ENCODE assay signal across 17 cellular contexts in the genomic region with DNA sequence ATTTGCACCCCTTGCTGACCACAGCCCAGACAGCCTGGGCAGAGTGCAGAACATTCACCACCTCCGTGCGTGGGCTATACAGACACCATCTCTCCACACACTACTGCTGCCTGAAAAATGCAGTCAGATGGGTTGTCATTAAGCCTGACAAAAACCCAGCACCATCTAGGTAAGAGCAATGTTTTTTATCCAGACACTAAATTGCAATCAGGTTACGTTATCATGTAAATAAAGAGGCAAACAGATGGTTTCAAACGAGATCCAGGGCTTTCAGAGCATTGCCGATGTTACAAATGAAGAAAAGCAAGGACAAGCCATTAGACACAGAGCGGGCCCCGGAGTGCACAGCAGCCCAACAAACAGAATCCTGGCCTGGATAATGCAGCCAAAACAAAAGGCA.
"Had no signal": no experiment of that assay in that cellular context is flagged by ENCODE, and none has a peak within 500 bp of the region (broad histone marks: within the 10 kb centered on the region; RNA-seq: fewer than 3 reads in every experiment).

No MANE protein-coding gene starts in this region.

- H3K4me3 Mint-ChIP-seq: endodermal cell; naive thymus-derived CD4-positive, alpha-beta T cell; nephron progenitor cell; stimulated activated naive B cell treated with anti-CD40 and anti-IgM and Interleukin-4, amounts not matched to agents 10 μg/mL and 1 μg/mL and 100 μg/mL, for 72 hours; stimulated activated naive CD8-positive, alpha-beta T cell treated with anti-CD3 and anti-CD28 coated beads, Interleukin-15, amount 100 ng/mL, for 72 hours had no signal

- DNase-seq: effector CD4-positive, alpha-beta T cell; endodermal cell; erythroblast; heart left ventricle; hippocampal formation; naive thymus-derived CD4-positive, alpha-beta T cell; nephron progenitor cell; sigmoid colon; stimulated activated CD4-positive, alpha-beta T cell treated with anti-CD3 and anti-CD28 coated beads, Interleukin-2, amount 100 ng/mL, for 24 hours; stimulated activated CD4-positive, alpha-beta T cell treated with anti-CD3 and anti-CD28 coated beads, Interleukin-4, amount 100 ng/mL, for 4 hours; stimulated activated naive B cell treated with anti-CD40 and anti-IgM and Interleukin-4, amounts not matched to agents 10 μg/mL and 1 μg/mL and 100 μg/mL, for 72 hours; stimulated activated naive CD8-positive, alpha-beta T cell treated with anti-CD3 and anti-CD28 coated beads, Interleukin-15, amount 100 ng/mL, for 72 hours; testis had no signal

- H3K36me3 ChIP-seq: heart left ventricle, right atrium auricular region, sigmoid colon, tibial nerve had no signal

- H3K27ac Mint-ChIP-seq: endodermal cell; naive thymus-derived CD4-positive, alpha-beta T cell; stimulated activated naive B cell treated with anti-CD40 and anti-IgM and Interleukin-4, amounts not matched to agents 10 μg/mL and 1 μg/mL and 100 μg/mL, for 72 hours had no signal

- H3K4me3 ChIP-seq: coronary artery, heart left ventricle, right atrium auricular region, sigmoid colon, skin epidermis, testis, tibial nerve had no signal

- H3K9me3 Mint-ChIP-seq: nephron progenitor cell; stimulated activated naive B cell treated with anti-CD40 and anti-IgM and Interleukin-4, amounts not matched to agents 10 μg/mL and 1 μg/mL and 100 μg/mL, for 72 hours; stimulated activated naive CD8-positive, alpha-beta T cell treated with anti-CD3 and anti-CD28 coated beads, Interleukin-15, amount 100 ng/mL, for 72 hours had no signal

- H3K9me3 ChIP-seq: heart left ventricle, right atrium auricular region, sigmoid colon, testis, tibial nerve had no signal

- H3K27me3 Mint-ChIP-seq: stimulated activated naive B cell treated with anti-CD40 and anti-IgM and Interleukin-4, amounts not matched to agents 10 μg/mL and 1 μg/mL and 100 μg/mL, for 72 hours; stimulated activated naive CD8-positive, alpha-beta T cell treated with anti-CD3 and anti-CD28 coated beads, Interleukin-15, amount 100 ng/mL, for 72 hours had no signal

- ATAC-seq: heart left ventricle; naive thymus-derived CD4-positive, alpha-beta T cell; stimulated activated naive B cell treated with anti-CD40 and anti-IgM and Interleukin-4, amounts not matched to agents 10 μg/mL and 1 μg/mL and 100 μg/mL, for 72 hours; stimulated activated naive CD8-positive, alpha-beta T cell treated with anti-CD3 and anti-CD28 coated beads, Interleukin-15, amount 100 ng/mL, for 72 hours had no signal

- H3K27ac ChIP-seq: coronary artery, heart left ventricle, right atrium auricular region, sigmoid colon, skin epidermis, testis, tibial nerve had no signal

- H3K36me3 Mint-ChIP-seq: naive thymus-derived CD4-positive, alpha-beta T cell; stimulated activated naive B cell treated with anti-CD40 and anti-IgM and Interleukin-4, amounts not matched to agents 10 μg/mL and 1 μg/mL and 100 μg/mL, for 72 hours had no signal

- H3K4me1 Mint-ChIP-seq: naive thymus-derived CD4-positive, alpha-beta T cell; stimulated activated naive B cell treated with anti-CD40 and anti-IgM and Interleukin-4, amounts not matched to agents 10 μg/mL and 1 μg/mL and 100 μg/mL, for 72 hours; stimulated activated naive CD8-positive, alpha-beta T cell treated with anti-CD3 and anti-CD28 coated beads, Interleukin-15, amount 100 ng/mL, for 72 hours had no signal
